Comparison of ENCODE assay signal across 8 cellular contexts in the genomic region with DNA sequence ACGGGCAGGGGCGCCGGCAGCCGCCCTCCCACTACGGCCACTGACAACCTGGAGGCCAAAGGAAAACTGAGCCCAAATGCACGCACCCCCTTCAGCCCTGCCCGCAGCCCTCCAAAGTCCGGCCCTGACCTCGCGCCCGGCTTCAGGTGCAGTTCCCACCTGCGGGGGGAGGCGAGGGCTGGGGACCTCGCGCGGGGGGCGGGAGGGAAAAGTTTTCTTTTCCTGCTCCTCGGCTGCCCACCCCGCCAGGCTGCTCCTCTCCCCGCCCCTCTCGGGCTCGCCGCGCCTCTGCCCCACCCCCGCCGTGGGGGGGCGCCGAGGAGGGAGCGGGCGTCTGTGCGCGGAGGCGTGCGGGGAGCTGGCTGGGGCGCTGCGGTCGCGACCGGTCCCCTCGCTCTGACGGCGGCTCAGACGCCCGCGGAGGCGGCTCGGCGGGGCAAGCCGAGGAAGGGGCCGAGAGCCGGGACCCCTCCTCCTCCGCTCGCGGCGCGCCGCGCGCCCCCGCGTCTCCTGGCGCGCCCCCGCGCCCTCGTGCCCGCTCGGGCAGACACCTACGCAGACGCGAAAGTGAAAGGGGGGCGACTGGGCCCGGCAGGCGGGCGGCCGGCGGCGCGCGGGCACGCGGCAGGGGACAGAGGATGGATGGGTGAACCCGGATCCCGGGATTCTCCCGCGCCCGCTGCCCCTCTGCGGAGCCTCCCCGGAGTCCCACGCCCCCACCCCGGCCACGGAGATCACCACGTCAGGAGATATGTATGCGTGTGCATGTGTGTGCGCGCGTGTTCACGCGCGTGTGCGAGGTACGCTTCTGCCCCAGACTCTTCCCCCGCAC. TPM values are rescaled to one million over a fixed set of nuclear protein-coding genes. Genes with fewer than 3 reads are reported as not detected.
DNase-seq lines count a peak whose midpoint lies in the region; ATAC-seq and TF ChIP-seq lines count a peak whose summit lies in the region.

No MANE protein-coding gene starts in this region.

- H3K4me1 ChIP-seq in foreskin keratinocyte, result no peaks in the 10 kb centered on the region

- no peaks in the 10 kb centered on the region for H3K9me3 Mint-ChIP-seq in memory B cell

- H3K27me3 ChIP-seq in dorsolateral prefrontal cortex, result no peaks in the 10 kb centered on the region
- peaks cover 71% of the 10 kb centered on the region for H3K27me3 ChIP-seq in foreskin keratinocyte

- H3K36me3 Mint-ChIP-seq in memory B cell, result no peaks in the 10 kb centered on the region

- intact Hi-C loops in dorsolateral prefrontal cortex (cut with DNase I), result loop anchor here in 1 of 2 donors (10.0 kb wide), 1 partner anchor 160 kb away; no protein-coding TSS in a partner anchor

- TF ChIP-seq CTCF in dorsolateral prefrontal cortex (IDR thresholded peaks at IDR 0.05 in 54 of 56, conservative IDR thresholded peaks at IDR 0.05 in 2 of 56; ENCODE audit: low read depth in 1 of 56, partially characterized antibody in 56 of 56), result peak in 2 of 56 donors; percentile 3 to 9
- no peak for TF ChIP-seq CTCF in foreskin keratinocyte (conservative IDR thresholded peaks at IDR 0.05)

- peaks cover 2% of the 10 kb centered on the region for H3K27me3 Mint-ChIP-seq in memory B cell

- ATAC-seq in HG03342 (IDR thresholded peaks at IDR 0.05; ENCODE audit: unreplicated experiment) (peak; percentile 12), memory B cell (ENCODE audit: low read depth) (peak; percentile 35), foreskin keratinocyte (no peak)

- peaks cover 12% of the 10 kb centered on the region for H3K4me1 Mint-ChIP-seq in memory B cell

- H3K4me3 Mint-ChIP-seq in memory B cell, result peak overlapping the region; percentile 93

- H3K27ac Mint-ChIP-seq in memory B cell, result peak overlapping the region; percentile 93

- H3K4me3 ChIP-seq in dorsolateral prefrontal cortex, result peak overlapping the region; percentile 67 to 99 (median 94)

- peak; percentile 72 for DNase-seq in DMS53 (lab: John Stamatoyannopoulos, UW)
- DNase-seq in activated CD4-positive, alpha-beta T cell treated with anti-CD3 and anti-CD28 coated beads, Interleukin-2, amount 50 U/mL, for 24 hours (ENCODE audit: low read depth in 1 of 2, low spot score in 1 of 2), result peak; percentile 18 to 37
- peak; percentile 37 to 81 (median 56) for DNase-seq in dorsolateral prefrontal cortex
- peak; percentile 69 to 86 for DNase-seq in memory B cell (ENCODE audit: low spot score in 2 of 2)
- peak; percentile 21 to 59 (median 39) for DNase-seq in stimulated activated CD4-positive, alpha-beta T cell treated with anti-CD3 and anti-CD28 coated beads, TNF-alpha, amount 100 ng/mL, for 24 hours (ENCODE audit: low read depth in 3 of 3)
- DNase-seq in foreskin keratinocyte, result no peak
- DNase-seq in AML-193 (lab: John Stamatoyannopoulos, UW), result no peak

- H3K27ac ChIP-seq in dorsolateral prefrontal cortex (peak overlapping the region in 55 of 59 donors; percentile 53 to 96 (median 90)), foreskin keratinocyte (no peak overlapping the region)

RNA-seq across cellular contexts. Expression of gene NR3C2, which starts 3.1 kb away (rescaled TPM):
- total RNA-seq in dorsolateral prefrontal cortex (10 to 100 TPM; 32.1 to 89.5 (median 56.4) TPM), foreskin keratinocyte (0.07 and 0.24 TPM in 2 replicates)
- polyA plus RNA-seq in foreskin keratinocyte, result 0.03 and 0.04 TPM in 2 replicates

Comparison
In these comparisons a context has a peak if more than half of its experiments do, and no peak if none do; other contexts are left out.
1. DNase-seq: peak in DMS53 (single experiment), activated CD4-positive, alpha-beta T cell treated with anti-CD3 and anti-CD28 coated beads, Interleukin-2, amount 50 U/mL, for 24 hours (2 of 2), dorsolateral prefrontal cortex (10 of 10), memory B cell (2 of 2) and stimulated activated CD4-positive, alpha-beta T cell treated with anti-CD3 and anti-CD28 coated beads, TNF-alpha, amount 100 ng/mL, for 24 hours (3 of 3); none in foreskin keratinocyte (0 of 2) and AML-193 (0 of 2).
2. RNA of gene NR3C2, which starts 3.1 kb away (total RNA-seq): 32.1 to 89.5 TPM in dorsolateral prefrontal cortex; 0.07 to 0.24 TPM in foreskin keratinocyte; every median in the first group is over 10 times any median in the second.